Comparison of ENCODE assay signal across 23 cellular contexts in the genomic region with DNA sequence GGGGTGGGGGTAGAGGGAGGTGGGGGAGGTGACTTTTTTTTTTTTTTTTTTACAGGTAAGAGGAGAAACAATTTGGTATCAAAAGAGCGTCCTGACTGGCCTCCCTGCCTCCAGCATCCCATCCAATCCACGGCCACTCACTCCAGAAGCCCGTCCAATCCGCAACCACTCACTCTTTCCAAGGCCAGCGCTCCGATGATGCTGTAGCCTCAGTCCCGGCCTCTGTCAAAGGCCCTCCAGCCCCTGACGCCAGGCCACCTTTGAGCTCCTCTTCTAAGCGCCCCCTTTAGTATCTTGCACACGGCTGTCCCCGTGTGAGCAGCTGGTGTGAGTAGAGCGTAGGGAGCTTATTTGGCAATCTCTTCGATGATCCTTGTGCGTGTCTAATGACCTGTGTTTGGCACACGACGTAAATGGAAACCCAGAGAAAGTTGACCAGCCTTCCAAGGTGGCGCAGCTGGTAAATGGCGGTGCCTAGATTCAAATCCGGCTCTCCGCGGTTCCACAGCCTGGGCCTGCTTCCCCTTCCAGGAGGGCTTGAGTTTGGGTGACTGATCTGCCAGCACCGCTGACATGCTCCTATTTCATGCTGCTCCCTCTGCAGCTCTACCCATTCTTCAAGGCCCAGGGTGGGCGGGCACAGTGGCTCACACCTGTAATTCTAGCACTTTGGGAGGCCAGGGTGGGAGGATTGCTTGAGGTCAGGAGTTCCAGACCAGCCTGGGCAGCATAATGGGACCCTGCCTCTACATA. TPM values are rescaled to one million over a fixed set of nuclear protein-coding genes. Genes with fewer than 3 reads are reported as not detected.
DNase-seq lines count a peak whose midpoint lies in the region; ATAC-seq and TF ChIP-seq lines count a peak whose summit lies in the region.
"Had no signal": no experiment of that assay in that cellular context is flagged by ENCODE, and none has a peak within 500 bp of the region (broad histone marks: within the 10 kb centered on the region; RNA-seq: fewer than 3 reads in every experiment).

No MANE protein-coding gene starts in this region.

- no peaks in the 10 kb centered on the region for H3K79me2 ChIP-seq in trophoblast cell (ENCODE audit: control insufficient read depth, insufficient read depth, low read length, poor library complexity)

- H3K9me3 ChIP-seq in endodermal cell (ENCODE audit: control insufficient read depth, low read length), result no peaks in the 10 kb centered on the region
- H3K9me3 ChIP-seq in trophoblast cell (ENCODE audit: insufficient read depth, low read depth, low read length), result no peaks in the 10 kb centered on the region
- H3K9me3 ChIP-seq in spleen, result no peaks in the 10 kb centered on the region
- H3K9me3 ChIP-seq: Peyer's patch, SJSA1 had no signal

- H2BK120ac ChIP-seq in trophoblast cell (ENCODE audit: insufficient read depth, low read length, poor library complexity), result no peak overlapping the region

- TF ChIP-seq CTCF in endodermal cell (conservative IDR thresholded peaks at IDR 0.05), result no peak
- no peak for TF ChIP-seq CTCF in spleen (IDR thresholded peaks at IDR 0.05 in 8 of 11, conservative IDR thresholded peaks at IDR 0.05 in 3 of 11)

- H3K79me1 ChIP-seq in trophoblast cell (ENCODE audit: low read length), result peaks cover 23% of the 10 kb centered on the region

- H3K36me3 ChIP-seq in endodermal cell (ENCODE audit: control insufficient read depth, insufficient read depth, low read length) (no peaks in the 10 kb centered on the region), trophoblast cell (ENCODE audit: control insufficient read depth in 1 of 2, insufficient read depth in 2 of 2, low read length in 2 of 2) (no peaks in the 10 kb centered on the region), spleen (no peaks in the 10 kb centered on the region)
- H3K36me3 ChIP-seq: Peyer's patch, SJSA1 had no signal

- H2AK5ac ChIP-seq in trophoblast cell (ENCODE audit: low read length), result no peak overlapping the region

- ATAC-seq in Right ventricle myocardium inferior (no peak), HG02763 (IDR thresholded peaks at IDR 0.05; ENCODE audit: unreplicated experiment) (no peak)

- H2AFZ ChIP-seq in trophoblast cell (ENCODE audit: insufficient read depth, low read length, poor library complexity), result no peak overlapping the region

- H3K18ac ChIP-seq in trophoblast cell (ENCODE audit: low read length), result no peak overlapping the region

- no peaks in the 10 kb centered on the region for H3K4me1 Mint-ChIP-seq in endodermal cell
- H3K4me1 Mint-ChIP-seq: CD8-positive, alpha-beta memory T cell had no signal

- H3K9me3 Mint-ChIP-seq in endodermal cell, result no peaks in the 10 kb centered on the region

- DNase-seq in cardiac septum (ENCODE audit: low spot score) (peak; percentile 49), Right ventricle myocardium inferior (ENCODE audit: missing footprints) (no peak), endodermal cell (peak; percentile 45), trophoblast cell (no peak), spleen (no peak)
- DNase-seq in central memory CD4-positive, alpha-beta T cell, result no peak
- DNase-seq: 8988T, Calu3, DMS153, GOT3, KG1, NCI-H1092 treated with DMSO at 0.1 percent for 48 hours, NCI-H1436 treated with DMSO at 0.1 percent for 48 hours, NCI-H2029, NCI-H2227 treated with DMSO at 0.1 percent for 48 hours, NCI-H510A, Peyer's patch had no signal

- H3K23ac ChIP-seq in trophoblast cell (ENCODE audit: low read length), result no peak overlapping the region

- intact Hi-C loops in cardiac septum (cut with DNase I) (no loop called here), Right ventricle myocardium inferior (cut with DNase I) (no loop called here), spleen (cut with DNase I; ENCODE audit: low total_unique reads) (no loop called here)

- WGBS in endodermal cell (ENCODE audit: insufficient coverage in 1 of 2, insufficient read length in 1 of 2), 2 experiments, result 94 to 97% methylated on average over 20 to 23 of the region's 23 CpGs
- no CpG with 5 or more reads among the region's 23 CpGs for WGBS in trophoblast cell (ENCODE audit: extremely low coverage, insufficient coverage, insufficient read length)
- 88 to 95% (median 91%) methylated on average over 23 of the region's 23 CpGs for WGBS in spleen, 5 donors

- H3K4me3 Mint-ChIP-seq in endodermal cell, result no peak overlapping the region
- H3K4me3 Mint-ChIP-seq: CD8-positive, alpha-beta memory T cell had no signal

- H3K9ac ChIP-seq in endodermal cell (ENCODE audit: extremely low read depth, low read length, poor library complexity, severe bottlenecking), result no peak overlapping the region
- no peak overlapping the region for H3K9ac ChIP-seq in trophoblast cell (ENCODE audit: low read length)

- H3K27me3 ChIP-seq in endodermal cell (ENCODE audit: control insufficient read depth, insufficient read depth, low read length, poor library complexity, severe bottlenecking), result no peaks in the 10 kb centered on the region
- no peaks in the 10 kb centered on the region for H3K27me3 ChIP-seq in trophoblast cell (ENCODE audit: insufficient read depth, low read length)
- H3K27me3 ChIP-seq in spleen (replicated peaks in 1 of 7), result peaks cover 0 to 14% (median 0%) of the 10 kb centered on the region in 7 donors
- H3K27me3 ChIP-seq: Peyer's patch, SJSA1 had no signal

- no peak overlapping the region for H2BK5ac ChIP-seq in trophoblast cell (ENCODE audit: low read depth, low read length, poor library complexity)

- H3K4me2 ChIP-seq in trophoblast cell (ENCODE audit: low read length), result no peak overlapping the region

- H3K27ac ChIP-seq in endodermal cell (ENCODE audit: low read depth, low read length) (no peak overlapping the region), trophoblast cell (ENCODE audit: low read depth, low read length) (no peak overlapping the region), spleen (no peak overlapping the region)
- H3K27ac ChIP-seq: C4-2B, HL-60, Peyer's patch, SJSA1 had no signal

- no peaks in the 10 kb centered on the region for H3K36me3 Mint-ChIP-seq in endodermal cell (ENCODE audit: low read depth)
- H3K36me3 Mint-ChIP-seq: CD8-positive, alpha-beta memory T cell had no signal

- H4K8ac ChIP-seq in trophoblast cell (ENCODE audit: low read depth, low read length), result no peak overlapping the region

- no peak overlapping the region for H4K12ac ChIP-seq in trophoblast cell (ENCODE audit: low read depth, low read length)

- no peak overlapping the region for H3K4ac ChIP-seq in trophoblast cell (ENCODE audit: low read depth, low read length)

- peaks cover 3% of the 10 kb centered on the region for H3K27me3 Mint-ChIP-seq in endodermal cell (ENCODE audit: insufficient read depth)

- H3K4me3 ChIP-seq in endodermal cell (ENCODE audit: low read length) (no peak overlapping the region), trophoblast cell (ENCODE audit: low read depth, low read length) (no peak overlapping the region), spleen (no peak overlapping the region)
- H3K4me3 ChIP-seq: Peyer's patch, SJSA1 had no signal

- no peak overlapping the region for H3K14ac ChIP-seq in trophoblast cell (ENCODE audit: low read length)

- TF ChIP-seq POLR2A in spleen (IDR thresholded peaks at IDR 0.05), result no peak

- H4K91ac ChIP-seq in trophoblast cell (ENCODE audit: low read depth, low read length), result no peak overlapping the region

- H3K4me1 ChIP-seq in endodermal cell (ENCODE audit: control insufficient read depth, insufficient read depth, low read length) (no peaks in the 10 kb centered on the region), trophoblast cell (ENCODE audit: control insufficient read depth in 1 of 2, insufficient read depth in 2 of 2, low read length in 2 of 2) (peaks cover 29 to 32% of the 10 kb centered on the region in 2 experiments), spleen (no peaks in the 10 kb centered on the region)
- H3K4me1 ChIP-seq: Peyer's patch had no signal

- no peak overlapping the region for H3K27ac Mint-ChIP-seq in endodermal cell

- H2BK12ac ChIP-seq in trophoblast cell (ENCODE audit: low read length), result peak overlapping the region; percentile 55

RNA-seq across cellular contexts. Expression of gene PXDN, which starts 23.8 kb away (rescaled TPM):
- 27.5 TPM for total RNA-seq in cardiac septum
- total RNA-seq in Right ventricle myocardium inferior, result 19.7 TPM
- total RNA-seq in endodermal cell, result 100 to 1,000 TPM; 212 to 247 TPM
- polyA plus RNA-seq in endodermal cell (2013, experiment 1 of 2), result 106 TPM
- polyA plus RNA-seq in endodermal cell (2013, experiment 2 of 2), result 104 TPM
- 194 and 203 TPM in 2 replicates for polyA plus RNA-seq in trophoblast cell (2013)
- 10 to 100 TPM; 25.1 to 49.3 (median 38.7) TPM for total RNA-seq in spleen
- polyA plus RNA-seq in spleen, result 1 to 10 TPM; 1.9 to 3.6 (median 1.9) TPM
- total RNA-seq: Calu3, HepG2 had no signal
- polyA plus RNA-seq: HepG2 had no signal

Comparison
In these comparisons a context has a peak if more than half of its experiments do, and no peak if none do; other contexts are left out.
1. DNase-seq: peak in cardiac septum (single experiment) and endodermal cell (single experiment); none in Right ventricle myocardium inferior (single experiment), trophoblast cell (0 of 2), spleen (single experiment) and central memory CD4-positive, alpha-beta T cell (single experiment).